In genomic region chrX:133250184-133251080, GRCh38 we compare ENCODE assay signal across 16 cellular contexts. TPM values are rescaled to one million over a fixed set of nuclear protein-coding genes. Genes with fewer than 3 reads are reported as not detected.
DNase-seq lines count a peak whose midpoint lies in the region; ATAC-seq and TF ChIP-seq lines count a peak whose summit lies in the region.
"Had no signal": no experiment of that assay in that cellular context is flagged by ENCODE, and none has a peak within 500 bp of the region (broad histone marks: within the 10 kb centered on the region; RNA-seq: fewer than 3 reads in every experiment).

No MANE protein-coding gene starts in this region.

- no peak for TF ChIP-seq CTCF in nephron (IDR thresholded peaks at IDR 0.05; ENCODE audit: unreplicated experiment in 3 of 3)
- TF ChIP-seq CTCF in type B pancreatic cell (conservative IDR thresholded peaks at IDR 0.05), result no peak

- H3K9me3 Mint-ChIP-seq in nephron (peaks cover 21% of the 10 kb centered on the region), type B pancreatic cell (peaks cover 18% of the 10 kb centered on the region)

- H3K27ac Mint-ChIP-seq in nephron (peak overlapping the region; percentile 70 to 87 (median 76)), type B pancreatic cell (peak overlapping the region; percentile 39)

- no peak overlapping the region for H3K4me3 Mint-ChIP-seq in nephron
- H3K4me3 Mint-ChIP-seq in type B pancreatic cell, result peak overlapping the region; percentile 23

- H3K36me3 Mint-ChIP-seq in nephron (ENCODE audit: low read depth) (peaks cover 6% of the 10 kb centered on the region), type B pancreatic cell (no peaks in the 10 kb centered on the region)

- peaks cover 31% of the 10 kb centered on the region for H3K4me1 Mint-ChIP-seq in nephron
- peaks cover 27% of the 10 kb centered on the region for H3K4me1 Mint-ChIP-seq in type B pancreatic cell (ENCODE audit: unreplicated experiment)

- DNase-seq in NCI-H748 (lab: John Stamatoyannopoulos, UW; ENCODE audit: unreplicated experiment) (peak; percentile 12), NCI-H748 treated with DMSO at 0.1 percent for 48 hours (lab: John Stamatoyannopoulos, UW) (no peak), iPS-NIHi7 (ENCODE audit: extremely low spot score) (peak; percentile 45), type B pancreatic cell (ENCODE audit: extremely low spot score, unreplicated experiment) (no peak), cerebellar nuclear complex (lab: John Stamatoyannopoulos, UW) (no peak), 8988T (no peak)
- DNase-seq: C1 segment of cervical spinal cord, HCEC 1CT, KG1, NCI-H1694, NCI-H2107, NCI-H345, NCI-H774 had no signal

- ATAC-seq in GM21619 (IDR thresholded peaks at IDR 0.05; ENCODE audit: unreplicated experiment), result no peak

- H3K27me3 Mint-ChIP-seq in nephron (ENCODE audit: low read depth), result peaks cover 6% of the 10 kb centered on the region
- no peaks in the 10 kb centered on the region for H3K27me3 Mint-ChIP-seq in type B pancreatic cell

RNA-seq across cellular contexts. Expression of gene TFDP3, which starts 32.3 kb away (rescaled TPM):
- not detected in 2 replicates for total RNA-seq in type B pancreatic cell (ENCODE audit: low replicate concordance)
- total RNA-seq: MCF 10A had no signal

Comparison
In these comparisons a context has a peak if more than half of its experiments do, and no peak if none do; other contexts are left out.
1. DNase-seq: peak in NCI-H748 (single experiment) and iPS-NIHi7 (single experiment); none in NCI-H748 treated with DMSO at 0.1 percent for 48 hours (single experiment), type B pancreatic cell (single experiment), cerebellar nuclear complex (0 of 2) and 8988T (single experiment).